Comparison of ENCODE assay signal across 8 cellular contexts in genomic region chr17:39069114-39069756, GRCh38.
DNase-seq lines count a peak whose midpoint lies in the region; ATAC-seq and TF ChIP-seq lines count a peak whose summit lies in the region.

No MANE protein-coding gene starts in this region.

- no peaks in the 10 kb centered on the region; the same call in 1 of the 2 replicates for H3K27me3 ChIP-seq in Caco-2 (replicated peaks; ENCODE audit: control insufficient read depth, insufficient read depth, low read length)

- in situ Hi-C loops in T47D (cut with HindIII; ENCODE audit: low pct_unique_long_range_greater_than_20kb, low sequenced_read_pairs) = no loop called here

- H3K27ac Mint-ChIP-seq in Caco-2 (ENCODE audit: unreplicated experiment) (no peak overlapping the region), type B pancreatic cell (peak overlapping the region; percentile 4)

- peaks cover 6% of the 10 kb centered on the region for H3K36me3 Mint-ChIP-seq in Caco-2 (ENCODE audit: insufficient read depth, unreplicated experiment)
- no peaks in the 10 kb centered on the region for H3K36me3 Mint-ChIP-seq in type B pancreatic cell

- H3K9me3 Mint-ChIP-seq in Caco-2 (ENCODE audit: unreplicated experiment) (no peaks in the 10 kb centered on the region), type B pancreatic cell (no peaks in the 10 kb centered on the region)

- no peaks in the 10 kb centered on the region for H3K4me1 ChIP-seq in Caco-2

- no peaks in the 10 kb centered on the region for H3K9me3 ChIP-seq in Caco-2

- no peaks in the 10 kb centered on the region for H3K36me3 ChIP-seq in Caco-2 (ENCODE audit: control insufficient read depth, insufficient read depth, low read length)

- intact Hi-C loops in Caco-2 (cut with micrococcal nuclease; ENCODE audit: unreplicated experiment) = loop anchor here (1.0 to 5.0 kb wide), 2 partner anchors 33 to 83 kb away; no protein-coding TSS in a partner anchor

- no TSS peak for BruUV-seq in Caco-2 (replicated peaks; lab: Mats Ljungman, UMichigan)

- POLR2A ChIA-PET in Caco-2 (lab: Charles Lee) = no interaction called here

- H3K4me1 Mint-ChIP-seq in Caco-2 (ENCODE audit: low read depth, unreplicated experiment) (peaks cover 6% of the 10 kb centered on the region), type B pancreatic cell (ENCODE audit: unreplicated experiment) (peaks cover 3% of the 10 kb centered on the region)

- ATAC-seq in GM21576 (IDR thresholded peaks at IDR 0.05; ENCODE audit: unreplicated experiment) (no peak), GM18870 (IDR thresholded peaks at IDR 0.05; ENCODE audit: unreplicated experiment) (no peak)

- no peak overlapping the region for H3K4me3 Mint-ChIP-seq in Caco-2 (ENCODE audit: unreplicated experiment)
- H3K4me3 Mint-ChIP-seq in type B pancreatic cell = no peak overlapping the region

- H3K27me3 Mint-ChIP-seq in Caco-2 (ENCODE audit: insufficient read depth, unreplicated experiment) (peaks cover 2% of the 10 kb centered on the region), type B pancreatic cell (peaks cover 3% of the 10 kb centered on the region)

- peak; percentile 56 to 73 for TF ChIP-seq CTCF in Caco-2 (IDR thresholded peaks at IDR 0.05; ENCODE audit: insufficient read depth in 1 of 2, low read depth in 1 of 2, low read length in 1 of 2, severe bottlenecking in 1 of 2, unreplicated experiment in 1 of 2)
- TF ChIP-seq CTCF in type B pancreatic cell (conservative IDR thresholded peaks at IDR 0.05) = peak; percentile 70

- H3K4me3 ChIP-seq in Caco-2 (ENCODE audit: low read depth, low read length) = no peak overlapping the region

- DNase-seq in Caco-2 (peak in 1 of 2 experiments; percentile 34), H4 (ENCODE audit: low spot score) (peak; percentile 43), NOMO-1 (lab: John Stamatoyannopoulos, UW; ENCODE audit: unreplicated experiment in 2 of 2) (peak; percentile 15 to 45), T47D (ENCODE audit: low read depth in 1 of 2, low spot score in 1 of 2) (peak; percentile 72 to 84), kidney glomerular epithelial cell (lab: John Stamatoyannopoulos, UW) (peak; percentile 44), type B pancreatic cell (ENCODE audit: extremely low spot score, unreplicated experiment) (no peak)

- CTCF ChIA-PET in Caco-2 (lab: Charles Lee) = interaction anchor here (0.7 kb wide), 1 partner anchor 86 kb away, joined by 4 read pairs; no protein-coding TSS in a partner anchor
